ENCODE assay signal across 1 cellular context in genomic region chr16:8866884-8867482, GRCh38.
TF ChIP-seq lines count a peak whose summit lies in the region.

No MANE protein-coding gene starts in this region.

TF ChIP-seq in HepG2, 621 proteins besides CTCF, POLR2A, EP300 and RAD21 (continued from another document and continues in another):
- TF ChIP-seq ZNF605 (CRISPR knock-in tag; IDR thresholded peaks at IDR 0.05): peak; percentile 66; the same call in 1 of the 2 replicates
- TF ChIP-seq, protein P1, sequence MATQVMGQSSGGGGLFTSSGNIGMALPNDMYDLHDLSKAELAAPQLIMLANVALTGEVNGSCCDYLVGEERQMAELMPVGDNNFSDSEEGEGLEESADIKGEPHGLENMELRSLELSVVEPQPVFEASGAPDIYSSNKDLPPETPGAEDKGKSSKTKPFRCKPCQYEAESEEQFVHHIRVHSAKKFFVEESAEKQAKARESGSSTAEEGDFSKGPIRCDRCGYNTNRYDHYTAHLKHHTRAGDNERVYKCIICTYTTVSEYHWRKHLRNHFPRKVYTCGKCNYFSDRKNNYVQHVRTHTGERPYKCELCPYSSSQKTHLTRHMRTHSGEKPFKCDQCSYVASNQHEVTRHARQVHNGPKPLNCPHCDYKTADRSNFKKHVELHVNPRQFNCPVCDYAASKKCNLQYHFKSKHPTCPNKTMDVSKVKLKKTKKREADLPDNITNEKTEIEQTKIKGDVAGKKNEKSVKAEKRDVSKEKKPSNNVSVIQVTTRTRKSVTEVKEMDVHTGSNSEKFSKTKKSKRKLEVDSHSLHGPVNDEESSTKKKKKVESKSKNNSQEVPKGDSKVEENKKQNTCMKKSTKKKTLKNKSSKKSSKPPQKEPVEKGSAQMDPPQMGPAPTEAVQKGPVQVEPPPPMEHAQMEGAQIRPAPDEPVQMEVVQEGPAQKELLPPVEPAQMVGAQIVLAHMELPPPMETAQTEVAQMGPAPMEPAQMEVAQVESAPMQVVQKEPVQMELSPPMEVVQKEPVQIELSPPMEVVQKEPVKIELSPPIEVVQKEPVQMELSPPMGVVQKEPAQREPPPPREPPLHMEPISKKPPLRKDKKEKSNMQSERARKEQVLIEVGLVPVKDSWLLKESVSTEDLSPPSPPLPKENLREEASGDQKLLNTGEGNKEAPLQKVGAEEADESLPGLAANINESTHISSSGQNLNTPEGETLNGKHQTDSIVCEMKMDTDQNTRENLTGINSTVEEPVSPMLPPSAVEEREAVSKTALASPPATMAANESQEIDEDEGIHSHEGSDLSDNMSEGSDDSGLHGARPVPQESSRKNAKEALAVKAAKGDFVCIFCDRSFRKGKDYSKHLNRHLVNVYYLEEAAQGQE (IDR thresholded peaks at IDR 0.05; ENCODE audit: borderline replicate concordance in 1 of 2, low read depth in 1 of 2, low read length in 2 of 2): no peak
- TF ChIP-seq GZF1 (CRISPR knock-in tag; IDR thresholded peaks at IDR 0.05): 0 out of 2 replicates have a peak, but pooled peaks have one; percentile 15
- TF ChIP-seq MYPOP (CRISPR knock-in tag; IDR thresholded peaks at IDR 0.05): 0 out of 2 replicates have a peak, but pooled peaks have one; percentile 58
- TF ChIP-seq ZBTB8A (CRISPR knock-in tag; IDR thresholded peaks at IDR 0.05; ENCODE audit: borderline replicate concordance, low read depth): 0 out of 2 replicates have a peak, but pooled peaks have one; percentile 24
- 0 out of 2 replicates have a peak, but pooled peaks have one; percentile 74 for TF ChIP-seq HNRNPL (IDR thresholded peaks at IDR 0.05; ENCODE audit: low read depth, low read length)
- no peak for TF ChIP-seq ZNF749 (CRISPR knock-in tag; IDR thresholded peaks at IDR 0.05; ENCODE audit: borderline replicate concordance)
- no peak for TF ChIP-seq KDM3A (CRISPR knock-in tag; IDR thresholded peaks at IDR 0.05; ENCODE audit: low read depth)
- no peak for TF ChIP-seq FIP1L1 (IDR thresholded peaks at IDR 0.05; ENCODE audit: borderline replicate concordance, insufficient read depth, low read depth, low read length)
- TF ChIP-seq ZNF354B (CRISPR knock-in tag; IDR thresholded peaks at IDR 0.05): no peak
- TF ChIP-seq ZNF724P (CRISPR knock-in tag; IDR thresholded peaks at IDR 0.05; ENCODE audit: borderline replicate concordance): peak; percentile 54; the same call in 1 of the 2 replicates
- no peak for TF ChIP-seq NR2F2 (IDR thresholded peaks at IDR 0.05; ENCODE audit: borderline replicate concordance, low read depth)
- TF ChIP-seq UBTF (CRISPR knock-in tag; IDR thresholded peaks at IDR 0.05): peak; percentile 10; the same call in 1 of the 2 replicates
- no peak for TF ChIP-seq ZKSCAN5 (CRISPR knock-in tag; IDR thresholded peaks at IDR 0.05)
- TF ChIP-seq HIVEP1 (CRISPR knock-in tag; IDR thresholded peaks at IDR 0.05): peak; percentile 30; the same call in 1 of the 2 replicates
- TF ChIP-seq, protein P2, sequence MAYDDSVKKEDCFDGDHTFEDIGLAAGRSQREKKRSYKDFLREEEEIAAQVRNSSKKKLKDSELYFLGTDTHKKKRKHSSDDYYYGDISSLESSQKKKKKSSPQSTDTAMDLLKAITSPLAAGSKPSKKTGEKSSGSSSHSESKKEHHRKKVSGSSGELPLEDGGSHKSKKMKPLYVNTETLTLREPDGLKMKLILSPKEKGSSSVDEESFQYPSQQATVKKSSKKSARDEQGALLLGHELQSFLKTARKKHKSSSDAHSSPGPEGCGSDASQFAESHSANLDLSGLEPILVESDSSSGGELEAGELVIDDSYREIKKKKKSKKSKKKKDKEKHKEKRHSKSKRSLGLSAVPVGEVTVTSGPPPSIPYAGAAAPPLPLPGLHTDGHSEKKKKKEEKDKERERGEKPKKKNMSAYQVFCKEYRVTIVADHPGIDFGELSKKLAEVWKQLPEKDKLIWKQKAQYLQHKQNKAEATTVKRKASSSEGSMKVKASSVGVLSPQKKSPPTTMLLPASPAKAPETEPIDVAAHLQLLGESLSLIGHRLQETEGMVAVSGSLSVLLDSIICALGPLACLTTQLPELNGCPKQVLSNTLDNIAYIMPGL (CRISPR knock-in tag; IDR thresholded peaks at IDR 0.05; ENCODE audit: borderline replicate concordance in 1 of 2, low read depth in 1 of 2): 0 out of 4 replicates have a peak, but pooled peaks of 1 of the 2 experiments have one; percentile 66
- 0 out of 2 replicates have a peak, but pooled peaks have one; percentile 18 for TF ChIP-seq PRDM10 (CRISPR knock-in tag; IDR thresholded peaks at IDR 0.05; ENCODE audit: low read depth)
- peak; percentile 22; the same call in 1 of the 2 replicates for TF ChIP-seq ZNF543 (CRISPR knock-in tag; IDR thresholded peaks at IDR 0.05)
- TF ChIP-seq ZNF225 (CRISPR knock-in tag; IDR thresholded peaks at IDR 0.05): no peak
- 0 out of 2 replicates have a peak, but pooled peaks have one; percentile 27 for TF ChIP-seq E2F2 (CRISPR knock-in tag; IDR thresholded peaks at IDR 0.05; ENCODE audit: borderline replicate concordance)
- TF ChIP-seq RERE (CRISPR knock-in tag; IDR thresholded peaks at IDR 0.05; ENCODE audit: low read depth): 0 out of 2 replicates have a peak, but pooled peaks have one; percentile 10
- TF ChIP-seq, protein P3, sequence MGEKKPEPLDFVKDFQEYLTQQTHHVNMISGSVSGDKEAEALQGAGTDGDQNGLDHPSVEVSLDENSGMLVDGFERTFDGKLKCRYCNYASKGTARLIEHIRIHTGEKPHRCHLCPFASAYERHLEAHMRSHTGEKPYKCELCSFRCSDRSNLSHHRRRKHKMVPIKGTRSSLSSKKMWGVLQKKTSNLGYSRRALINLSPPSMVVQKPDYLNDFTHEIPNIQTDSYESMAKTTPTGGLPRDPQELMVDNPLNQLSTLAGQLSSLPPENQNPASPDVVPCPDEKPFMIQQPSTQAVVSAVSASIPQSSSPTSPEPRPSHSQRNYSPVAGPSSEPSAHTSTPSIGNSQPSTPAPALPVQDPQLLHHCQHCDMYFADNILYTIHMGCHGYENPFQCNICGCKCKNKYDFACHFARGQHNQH (CRISPR knock-in tag; IDR thresholded peaks at IDR 0.05): no peak
